Comparison of ENCODE assay signal across 13 cellular contexts in genomic region chr11:96567193-96567592, GRCh38.
DNase-seq lines count a peak whose midpoint lies in the region; ATAC-seq, FAIRE-seq and TF ChIP-seq lines count a peak whose summit lies in the region.
"Had no signal": no experiment of that assay in that cellular context is flagged by ENCODE, and none has a peak within 500 bp of the region (broad histone marks: within the 10 kb centered on the region; RNA-seq: fewer than 3 reads in every experiment).

No MANE protein-coding gene starts in this region.

- intact Hi-C loops in Right ventricle myocardium superior (cut with DNase I) (no loop called here), cardiac septum (cut with DNase I) (no loop called here)

- DNase-seq in Right ventricle myocardium superior (no peak), cardiac septum (ENCODE audit: low spot score) (no peak), adipocyte (ENCODE audit: low read depth) (no peak), keratinocyte (ENCODE audit: low read depth, low spot score) (no peak), thoracic aorta (ENCODE audit: low spot score) (no peak), iPS-NIHi7 (ENCODE audit: extremely low spot score) (no peak), NCI-H2081 treated with DMSO at 0.1 percent for 48 hours (lab: John Stamatoyannopoulos, UW) (no peak), activated gamma-delta T cell (lab: John Stamatoyannopoulos, UW) (no peak)
- DNase-seq: activated T-cell treated with anti-CD3 and anti-CD28 coated beads for 4 hours, cortex of kidney, NCI-H2081 had no signal

- H3K79me2 ChIP-seq in keratinocyte (ENCODE audit: control insufficient read depth, insufficient read depth, low read length): no peaks in the 10 kb centered on the region

- H3K36me3 ChIP-seq in adipocyte (ENCODE audit: control insufficient read depth, insufficient read depth, low read length, severe bottlenecking) (no peaks in the 10 kb centered on the region), keratinocyte (ENCODE audit: control insufficient read depth in 2 of 2, extremely low read depth in 1 of 2, insufficient read depth in 2 of 2, low read length in 2 of 2) (no peaks in the 10 kb centered on the region), thoracic aorta (no peaks in the 10 kb centered on the region)

- ATAC-seq in Right ventricle myocardium superior (ENCODE audit: poor library complexity): peak; percentile 71
- ATAC-seq in thoracic aorta (ENCODE audit: insufficient number of reproducible peaks, low FRiP score, low read depth): no peak
- ATAC-seq: HCT116 had no signal

- H3K9me1 ChIP-seq in keratinocyte (ENCODE audit: control insufficient read depth, extremely low read depth, insufficient read depth, low read length): no peaks in the 10 kb centered on the region

- H3K27me3 ChIP-seq in adipocyte (replicated peaks; ENCODE audit: control insufficient read depth, insufficient read depth, low read length) (no peaks in the 10 kb centered on the region), keratinocyte (ENCODE audit: control insufficient read depth, extremely low read depth, insufficient read depth, low read length) (no peaks in the 10 kb centered on the region), thoracic aorta (replicated peaks; ENCODE audit: insufficient read depth) (no peaks in the 10 kb centered on the region)

- no peak for FAIRE-seq in keratinocyte (lab: Jason Lieb, UNC)
- FAIRE-seq: urothelium cell line had no signal

- H3K4me3 ChIP-seq in adipocyte (ENCODE audit: low read length) (peak overlapping the region; percentile 67), keratinocyte (ENCODE audit: control insufficient read depth in 2 of 3, extremely low read depth in 1 of 3, insufficient read depth in 2 of 3, low read depth in 1 of 3, low read length in 3 of 3) (no peak overlapping the region), thoracic aorta (peak overlapping the region; percentile 7)

- peak overlapping the region; percentile 14 for H3K4me2 ChIP-seq in keratinocyte (ENCODE audit: control insufficient read depth, extremely low read depth, insufficient read depth, low read depth, low read length)

- H2AFZ ChIP-seq in keratinocyte (ENCODE audit: control insufficient read depth, low read length): no peak overlapping the region

- TF ChIP-seq CTCF in keratinocyte (optimal IDR thresholded peaks at IDR 0.05 in 1 of 3, IDR thresholded peaks at IDR 0.05 in 1 of 3, conservative IDR thresholded peaks at IDR 0.05 in 1 of 3; ENCODE audit: extremely low read depth in 1 of 3, insufficient read depth in 2 of 3, low read length in 3 of 3) (no peak), thoracic aorta (IDR thresholded peaks at IDR 0.05) (no peak)

- H3K9me3 ChIP-seq in adipocyte (ENCODE audit: control insufficient read depth, low read length): no peaks in the 10 kb centered on the region
- H3K9me3 ChIP-seq in keratinocyte (ENCODE audit: control insufficient read depth, low read depth, low read length): no peaks in the 10 kb centered on the region
- H3K9me3 ChIP-seq in thoracic aorta: no peaks in the 10 kb centered on the region

- no peaks in the 10 kb centered on the region for H4K20me1 ChIP-seq in keratinocyte (ENCODE audit: control insufficient read depth, extremely low read depth, insufficient read depth, low read length)

- H3K27ac ChIP-seq in keratinocyte (ENCODE audit: control insufficient read depth, insufficient read depth, low read length) (no peak overlapping the region), thoracic aorta (no peak overlapping the region)

- dilution Hi-C loops in keratinocyte (cut with MboI; ENCODE audit: extremely low pct_ligation_motif_present, low sequenced_read_pairs): no loop called here

- peak overlapping the region; percentile 55 for H3K9ac ChIP-seq in adipocyte (ENCODE audit: low read length)
- no peak overlapping the region for H3K9ac ChIP-seq in keratinocyte (ENCODE audit: control insufficient read depth, extremely low read depth, insufficient read depth, low read length)

- H3K4me1 ChIP-seq in adipocyte (ENCODE audit: control insufficient read depth, insufficient read depth, low read length) (no peaks in the 10 kb centered on the region), keratinocyte (ENCODE audit: control insufficient read depth, extremely low read depth, insufficient read depth, low read length) (no peaks in the 10 kb centered on the region), thoracic aorta (ENCODE audit: control insufficient read depth in 1 of 2, low read depth in 2 of 2) (no peaks in the 10 kb centered on the region)

Comparison
In these comparisons a context has a peak if more than half of its experiments do, and no peak if none do; other contexts are left out.
1. H3K4me3 ChIP-seq: peak in adipocyte (single experiment) and thoracic aorta (single experiment); none in keratinocyte (0 of 3).